In the genomic region with DNA sequence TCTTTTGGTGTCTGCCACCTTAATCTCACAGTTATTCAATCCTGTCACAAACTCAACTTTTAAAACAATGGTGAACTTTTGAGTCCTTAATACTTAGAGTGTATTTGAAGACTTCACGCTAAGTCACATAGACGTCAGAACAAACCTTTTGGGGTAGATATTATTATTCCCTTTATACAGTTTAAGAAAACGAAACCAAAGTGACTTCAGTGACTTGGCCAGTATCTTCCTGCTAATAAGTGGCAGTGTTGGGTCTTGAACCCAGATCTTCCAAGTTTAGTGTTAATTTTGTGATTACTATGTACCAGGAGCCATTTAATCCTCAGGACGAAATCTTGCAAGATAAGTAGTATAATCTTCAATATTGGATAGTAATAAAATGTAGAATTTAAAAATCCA, we compare ENCODE assay signal across 8 cellular contexts. TPM values are rescaled to one million over a fixed set of nuclear protein-coding genes. Genes with fewer than 3 reads are reported as not detected.
A peak's percentile ranks its signal among the peaks of the same experiment; 100 is the strongest.
DNase-seq lines count a peak whose midpoint lies in the region; ATAC-seq and TF ChIP-seq lines count a peak whose summit lies in the region.

No MANE protein-coding gene starts in this region.

- DNase-seq in T-helper 1 cell (no peak), immature natural killer cell (no peak), tibial artery (no peak), activated gamma-delta T cell (lab: John Stamatoyannopoulos, UW) (no peak), NCI-H187 (lab: John Stamatoyannopoulos, UW) (no peak)
- no peak for DNase-seq in activated CD4-positive, alpha-beta memory T cell treated with anti-CD3 and anti-CD28 coated beads for 36 hours

- H3K27ac Mint-ChIP-seq in T-helper 1 cell treated with Interleukin-12 subunit alpha and Interleukin-12 subunit beta and Interleukin-4 antibody, amounts not matched to agents 30 μg/mL and 1 μg/mL, for 36 hours = peak overlapping the region; percentile 84
- H3K27ac Mint-ChIP-seq in activated CD4-positive, alpha-beta memory T cell treated with anti-CD3 and anti-CD28 coated beads for 36 hours = peak overlapping the region; percentile 95
- H3K27ac Mint-ChIP-seq in immature natural killer cell = peak overlapping the region; percentile 88 to 97 (median 94)

- CTCF ChIA-PET in activated CD4-positive, alpha-beta memory T cell treated with anti-CD3 and anti-CD28 coated beads for 36 hours (lab: Charles Lee) = interaction anchor here (0.8 to 2.2 kb wide), 2 partner anchors 8 to 10 kb away, joined by 3 to 12 read pairs; no protein-coding TSS in a partner anchor

- H3K4me3 ChIP-seq in tibial artery = peak overlapping the region; percentile 84 to 94

- no peaks in the 10 kb centered on the region for H3K9me3 Mint-ChIP-seq in T-helper 1 cell treated with Interleukin-12 subunit alpha and Interleukin-12 subunit beta and Interleukin-4 antibody, amounts not matched to agents 30 μg/mL and 1 μg/mL, for 36 hours
- H3K9me3 Mint-ChIP-seq in activated CD4-positive, alpha-beta memory T cell treated with anti-CD3 and anti-CD28 coated beads for 36 hours = no peaks in the 10 kb centered on the region
- no peaks in the 10 kb centered on the region for H3K9me3 Mint-ChIP-seq in immature natural killer cell

- H3K4me1 Mint-ChIP-seq in T-helper 1 cell treated with Interleukin-12 subunit alpha and Interleukin-12 subunit beta and Interleukin-4 antibody, amounts not matched to agents 30 μg/mL and 1 μg/mL, for 36 hours (ENCODE audit: low read depth) = peaks cover 29% of the 10 kb centered on the region
- H3K4me1 Mint-ChIP-seq in activated CD4-positive, alpha-beta memory T cell treated with anti-CD3 and anti-CD28 coated beads for 36 hours (ENCODE audit: low read depth) = peaks cover 43% of the 10 kb centered on the region
- H3K4me1 Mint-ChIP-seq in immature natural killer cell = peaks cover 21 to 27% of the 10 kb centered on the region in 2 donors

- H3K27ac ChIP-seq in tibial artery = peak overlapping the region; percentile 85 to 88

- no peaks in the 10 kb centered on the region for H3K27me3 Mint-ChIP-seq in T-helper 1 cell treated with Interleukin-12 subunit alpha and Interleukin-12 subunit beta and Interleukin-4 antibody, amounts not matched to agents 30 μg/mL and 1 μg/mL, for 36 hours (ENCODE audit: low read depth)
- no peaks in the 10 kb centered on the region for H3K27me3 Mint-ChIP-seq in activated CD4-positive, alpha-beta memory T cell treated with anti-CD3 and anti-CD28 coated beads for 36 hours
- peaks cover 0 to 8% (median 6%) of the 10 kb centered on the region in 3 donors for H3K27me3 Mint-ChIP-seq in immature natural killer cell (ENCODE audit: low read depth in 3 of 3)

- intact Hi-C loops in activated CD4-positive, alpha-beta memory T cell treated with anti-CD3 and anti-CD28 coated beads for 36 hours (cut with micrococcal nuclease) = loop anchor here (10.0 kb wide), 1 partner anchor 473 kb away; no protein-coding TSS in a partner anchor
- intact Hi-C loops in tibial artery (cut with DNase I; ENCODE audit: low total_unique reads) = loop anchor here (5.0 to 10.0 kb wide), 2 partner anchors 120 to 1313 kb away; a partner anchor contains a TSS

- peaks cover 0 to 16% (median 9%) of the 10 kb centered on the region in 4 donors for H3K4me1 ChIP-seq in tibial artery

- H3K36me3 Mint-ChIP-seq in T-helper 1 cell treated with Interleukin-12 subunit alpha and Interleukin-12 subunit beta and Interleukin-4 antibody, amounts not matched to agents 30 μg/mL and 1 μg/mL, for 36 hours (ENCODE audit: low read depth) = peaks cover 6% of the 10 kb centered on the region
- peaks cover 15% of the 10 kb centered on the region for H3K36me3 Mint-ChIP-seq in activated CD4-positive, alpha-beta memory T cell treated with anti-CD3 and anti-CD28 coated beads for 36 hours
- H3K36me3 Mint-ChIP-seq in immature natural killer cell = no peaks in the 10 kb centered on the region

- no peaks in the 10 kb centered on the region for H3K9me3 ChIP-seq in tibial artery

- H3K4me3 Mint-ChIP-seq in T-helper 1 cell treated with Interleukin-12 subunit alpha and Interleukin-12 subunit beta and Interleukin-4 antibody, amounts not matched to agents 30 μg/mL and 1 μg/mL, for 36 hours = peak overlapping the region; percentile 81
- peak overlapping the region; percentile 94 for H3K4me3 Mint-ChIP-seq in activated CD4-positive, alpha-beta memory T cell treated with anti-CD3 and anti-CD28 coated beads for 36 hours
- peak overlapping the region; percentile 88 to 96 (median 91) for H3K4me3 Mint-ChIP-seq in immature natural killer cell

- H3K27me3 ChIP-seq in tibial artery = no peaks in the 10 kb centered on the region

- no peak for TF ChIP-seq CTCF in tibial artery (IDR thresholded peaks at IDR 0.05)

- peak; percentile 1 for ATAC-seq in HG03045 (IDR thresholded peaks at IDR 0.05; ENCODE audit: unreplicated experiment)

- H3K36me3 ChIP-seq in tibial artery = peaks cover 0 to 7% (median 2%) of the 10 kb centered on the region in 3 donors

- POLR2A ChIA-PET in activated CD4-positive, alpha-beta memory T cell treated with anti-CD3 and anti-CD28 coated beads for 36 hours (lab: Charles Lee) = interaction anchor here (0.9 to 1.9 kb wide), 4 partner anchors 9 to 465 kb away, joined by 4 to 14 read pairs (median 5); a partner anchor contains a TSS

RNA-seq across cellular contexts. Expression of a gene that starts 0.7 kb away (rescaled TPM):
- total RNA-seq in activated CD4-positive, alpha-beta memory T cell treated with anti-CD3 and anti-CD28 coated beads for 36 hours = 10 to 100 TPM; 28.0 to 28.4 TPM
- 1 to 10 TPM in 2 of 3 donors, under 1 TPM in 1; 0.51 to 1.8 (median 1.6) TPM for polyA plus RNA-seq in immature natural killer cell
